In genomic region chr12:65285532-65285931, GRCh38 we compare ENCODE assay signal across 1 cellular context. TPM values are rescaled to one million over a fixed set of nuclear protein-coding genes. Genes with fewer than 3 reads are reported as not detected.
"Had no signal": no experiment of that assay in that cellular context is flagged by ENCODE, and none has a peak within 500 bp of the region (broad histone marks: within the 10 kb centered on the region; RNA-seq: fewer than 3 reads in every experiment).

No MANE protein-coding gene starts in this region.

RNA-seq across cellular contexts. Expression of gene MSRB3, which starts 7.0 kb away (rescaled TPM):
- total RNA-seq: OCI-LY7 had no signal
